8 cellular contexts compared by ENCODE assay signal in genomic region chr4:38860788-38861424, GRCh38. TPM values are rescaled to one million over a fixed set of nuclear protein-coding genes. Genes with fewer than 3 reads are reported as not detected.
DNase-seq lines count a peak whose midpoint lies in the region; ATAC-seq, FAIRE-seq and TF ChIP-seq lines count a peak whose summit lies in the region.

No MANE protein-coding gene starts in this region.

- no peak for FAIRE-seq in keratinocyte (lab: Jason Lieb, UNC)

- no peak overlapping the region for H3K27ac Mint-ChIP-seq in activated naive CD4-positive, alpha-beta T cell treated with anti-CD3 and anti-CD28 coated beads, Interleukin-2, amount 50 U/mL, for 72 hours
- no peak overlapping the region for H3K27ac Mint-ChIP-seq in stimulated activated effector memory CD8-positive, alpha-beta T cell treated with anti-CD3 and anti-CD28 coated beads, Interleukin-12 subunit alpha, Interleukin-12 subunit beta, amount 100 ng/mL, for 72 hours

- DNase-seq in Right ventricle myocardium inferior (ENCODE audit: missing footprints) (peak; percentile 74), left cardiac atrium (no peak), SK-N-SH (peak; percentile 47), keratinocyte (ENCODE audit: low read depth, low spot score) (peak; percentile 46), hepatic stellate cell (ENCODE audit: low spot score) (no peak)
- DNase-seq in activated naive CD4-positive, alpha-beta T cell treated with anti-CD3 and anti-CD28 coated beads, Interleukin-2, amount 50 U/mL, for 72 hours (ENCODE audit: low spot score in 2 of 2) = peak in 1 of 2 donors; percentile 71
- DNase-seq in stimulated activated effector memory CD8-positive, alpha-beta T cell treated with anti-CD3 and anti-CD28 coated beads, Interleukin-12 subunit alpha, Interleukin-12 subunit beta, amount 100 ng/mL, for 72 hours (ENCODE audit: low spot score in 2 of 2) = peak; percentile 54 to 76

- H3K4me2 ChIP-seq in SK-N-SH (no peak overlapping the region), keratinocyte (ENCODE audit: control insufficient read depth, extremely low read depth, insufficient read depth, low read depth, low read length) (no peak overlapping the region)

- H3K36me3 Mint-ChIP-seq in activated naive CD4-positive, alpha-beta T cell treated with anti-CD3 and anti-CD28 coated beads, Interleukin-2, amount 50 U/mL, for 72 hours = no peaks in the 10 kb centered on the region
- H3K36me3 Mint-ChIP-seq in stimulated activated effector memory CD8-positive, alpha-beta T cell treated with anti-CD3 and anti-CD28 coated beads, Interleukin-12 subunit alpha, Interleukin-12 subunit beta, amount 100 ng/mL, for 72 hours = no peaks in the 10 kb centered on the region

- dilution Hi-C loops in keratinocyte (cut with MboI; ENCODE audit: extremely low pct_ligation_motif_present, low sequenced_read_pairs) = no loop called here

- H2AFZ ChIP-seq in SK-N-SH (ENCODE audit: low read depth) (no peak overlapping the region), keratinocyte (ENCODE audit: control insufficient read depth, low read length) (no peak overlapping the region)

- no peak overlapping the region; a peak in 1 of 4 replicates for H3K4me3 ChIP-seq in SK-N-SH (ENCODE audit: low read depth in 2 of 2, low read length in 1 of 2)
- H3K4me3 ChIP-seq in keratinocyte (ENCODE audit: control insufficient read depth in 2 of 3, extremely low read depth in 1 of 3, insufficient read depth in 2 of 3, low read depth in 1 of 3, low read length in 3 of 3) = no peak overlapping the region

- ATAC-seq in Right ventricle myocardium inferior (no peak), left cardiac atrium (no peak), HG03097 (IDR thresholded peaks at IDR 0.05; ENCODE audit: low FRiP score, unreplicated experiment) (peak; percentile 31)
- peak; percentile 57 to 60 for ATAC-seq in activated naive CD4-positive, alpha-beta T cell treated with anti-CD3 and anti-CD28 coated beads, Interleukin-2, amount 50 U/mL, for 72 hours
- ATAC-seq in stimulated activated effector memory CD8-positive, alpha-beta T cell treated with anti-CD3 and anti-CD28 coated beads, Interleukin-12 subunit alpha, Interleukin-12 subunit beta, amount 100 ng/mL, for 72 hours = peak; percentile 80

- WGBS in SK-N-SH (ENCODE audit: low lambda C conversion rate) = 38% methylated on average over 5 of the region's 5 CpGs

- H3K4me1 Mint-ChIP-seq in stimulated activated effector memory CD8-positive, alpha-beta T cell treated with anti-CD3 and anti-CD28 coated beads, Interleukin-12 subunit alpha, Interleukin-12 subunit beta, amount 100 ng/mL, for 72 hours = peaks cover 6% of the 10 kb centered on the region

- H3K9me1 ChIP-seq in keratinocyte (ENCODE audit: control insufficient read depth, extremely low read depth, insufficient read depth, low read length) = no peaks in the 10 kb centered on the region

- H3K27me3 ChIP-seq in SK-N-SH (ENCODE audit: insufficient read depth) (no peaks in the 10 kb centered on the region), keratinocyte (ENCODE audit: control insufficient read depth, extremely low read depth, insufficient read depth, low read length) (no peaks in the 10 kb centered on the region)

- intact Hi-C loops in Right ventricle myocardium inferior (cut with DNase I) = no loop called here
- intact Hi-C loops in left cardiac atrium (cut with DNase I) = no loop called here

- no peak for TF ChIP-seq RAD21 in SK-N-SH (IDR thresholded peaks at IDR 0.05; ENCODE audit: low read length)

- H3K4me1 ChIP-seq in SK-N-SH (ENCODE audit: control insufficient read depth in 1 of 2, insufficient read depth in 2 of 2, low read depth in 1 of 2, low read length in 1 of 2) (peaks cover 0 to 14% of the 10 kb centered on the region in 2 experiments; a peak in 3 of 4 replicates), keratinocyte (ENCODE audit: control insufficient read depth, extremely low read depth, insufficient read depth, low read length) (peaks cover 18% of the 10 kb centered on the region)

- H4K20me1 ChIP-seq in SK-N-SH (ENCODE audit: insufficient read depth) = no peaks in the 10 kb centered on the region
- no peaks in the 10 kb centered on the region for H4K20me1 ChIP-seq in keratinocyte (ENCODE audit: control insufficient read depth, extremely low read depth, insufficient read depth, low read length)

- H3K9me3 ChIP-seq in SK-N-SH = no peaks in the 10 kb centered on the region
- no peaks in the 10 kb centered on the region for H3K9me3 ChIP-seq in keratinocyte (ENCODE audit: control insufficient read depth, low read depth, low read length)

- H3K9ac ChIP-seq in SK-N-SH (no peak overlapping the region), keratinocyte (ENCODE audit: control insufficient read depth, extremely low read depth, insufficient read depth, low read length) (no peak overlapping the region)

- peak; percentile 78 for TF ChIP-seq CTCF in SK-N-SH (IDR thresholded peaks at IDR 0.05)
- peak; percentile 83 to 90 (median 89) for TF ChIP-seq CTCF in keratinocyte (optimal IDR thresholded peaks at IDR 0.05 in 1 of 3, IDR thresholded peaks at IDR 0.05 in 1 of 3, conservative IDR thresholded peaks at IDR 0.05 in 1 of 3; ENCODE audit: extremely low read depth in 1 of 3, insufficient read depth in 2 of 3, low read length in 3 of 3)

- H3K4me3 Mint-ChIP-seq in stimulated activated effector memory CD8-positive, alpha-beta T cell treated with anti-CD3 and anti-CD28 coated beads, Interleukin-12 subunit alpha, Interleukin-12 subunit beta, amount 100 ng/mL, for 72 hours = no peak overlapping the region

- POLR2A ChIA-PET in SK-N-SH (lab: Yijun Ruan, JAX) = no interaction called here

- H3K27ac ChIP-seq in SK-N-SH (ENCODE audit: low read depth in 2 of 2, low read length in 1 of 2) (no peak overlapping the region), keratinocyte (ENCODE audit: control insufficient read depth, insufficient read depth, low read length) (no peak overlapping the region)

- TF ChIP-seq EP300 in SK-N-SH (IDR thresholded peaks at IDR 0.05; ENCODE audit: borderline replicate concordance in 1 of 2, low read depth in 1 of 2, low read length in 1 of 2) = no peak

- CTCF ChIA-PET in SK-N-SH (lab: Yijun Ruan, JAX) = interaction anchor here (0.7 to 2.2 kb wide), 19 partner anchors 9 to 681 kb away, joined by 3 to 13 read pairs (median 4); partner anchors contain the start of gene TLR10

- H3K36me3 ChIP-seq in SK-N-SH (replicated peaks in 1 of 2; ENCODE audit: control insufficient read depth in 1 of 2, insufficient read depth in 2 of 2, low read length in 1 of 2) = peaks cover 0 to 2% of the 10 kb centered on the region in 2 experiments
- H3K36me3 ChIP-seq in keratinocyte (ENCODE audit: control insufficient read depth in 2 of 2, extremely low read depth in 1 of 2, insufficient read depth in 2 of 2, low read length in 2 of 2) = no peaks in the 10 kb centered on the region

- H3F3A ChIP-seq in SK-N-SH (replicated peaks; ENCODE audit: insufficient read depth) = peaks cover 19% of the 10 kb centered on the region

- H3K79me2 ChIP-seq in SK-N-SH (ENCODE audit: insufficient read depth) (no peaks in the 10 kb centered on the region), keratinocyte (ENCODE audit: control insufficient read depth, insufficient read depth, low read length) (no peaks in the 10 kb centered on the region)

- H3K9me3 Mint-ChIP-seq in activated naive CD4-positive, alpha-beta T cell treated with anti-CD3 and anti-CD28 coated beads, Interleukin-2, amount 50 U/mL, for 72 hours = no peaks in the 10 kb centered on the region
- H3K9me3 Mint-ChIP-seq in stimulated activated effector memory CD8-positive, alpha-beta T cell treated with anti-CD3 and anti-CD28 coated beads, Interleukin-12 subunit alpha, Interleukin-12 subunit beta, amount 100 ng/mL, for 72 hours = no peaks in the 10 kb centered on the region

- no peaks in the 10 kb centered on the region for H3K9me2 ChIP-seq in SK-N-SH

RNA-seq across cellular contexts. Expression of gene TLR6, which starts 4.3 kb away (rescaled TPM):
- 1.5 TPM for total RNA-seq in Right ventricle myocardium inferior
- 1 to 10 TPM; 2.7 to 3.2 TPM for total RNA-seq in left cardiac atrium
- polyA plus RNA-seq in SK-N-SH (2012; rRNA removed) = 0.10 and 0.19 TPM in 2 replicates
- 0.13 and 0.14 TPM in 2 replicates for polyA plus RNA-seq in SK-N-SH (2012; cell fraction: cytosol; rRNA removed)
- polyA plus RNA-seq in SK-N-SH (2012; cell fraction: nucleus; rRNA removed) = 0.39 and 0.56 TPM in 2 replicates
- total RNA-seq in activated naive CD4-positive, alpha-beta T cell treated with anti-CD3 and anti-CD28 coated beads, Interleukin-2, amount 50 U/mL, for 72 hours = 1 to 10 TPM; 3.7 to 5.1 TPM
- polyA plus RNA-seq in keratinocyte = 0.88 to 1.4 TPM (median 1.3 TPM) in 3 replicates
- 0.16 TPM for polyA plus RNA-seq in keratinocyte (2011; ENCODE audit: low read depth)
- polyA plus RNA-seq in keratinocyte (2011; cell fraction: cytosol; rRNA removed) = 0.39 and 1.9 TPM in 2 replicates
- 2.4 and 2.7 TPM in 2 replicates for polyA plus RNA-seq in keratinocyte (2011; cell fraction: nucleus; rRNA removed)
- 0.51 and 0.70 TPM in 2 replicates for polyA plus RNA-seq in keratinocyte (2012; ENCODE audit: low replicate concordance)
- 0.26 to 3.4 TPM (median 2.5 TPM) in 3 replicates for polyA minus RNA-seq in keratinocyte
- 0.96 TPM for polyA minus RNA-seq in keratinocyte (2011; cell fraction: cytosol; rRNA and poly(A)+ RNA removed)
- 2.5 and 6.0 TPM in 2 replicates for polyA minus RNA-seq in keratinocyte (2011; cell fraction: nucleus; rRNA and poly(A)+ RNA removed)

RNA-seq across cellular contexts. Expression of gene FAM114A1, which starts 6.7 kb away (rescaled TPM):
- 25.3 TPM for total RNA-seq in Right ventricle myocardium inferior
- 10 to 100 TPM; 38.3 to 49.2 TPM for total RNA-seq in left cardiac atrium
- 48.2 and 54.2 TPM in 2 replicates for polyA plus RNA-seq in SK-N-SH (2012; rRNA removed)
- polyA plus RNA-seq in SK-N-SH (2012; cell fraction: cytosol; rRNA removed) = 37.9 and 43.6 TPM in 2 replicates
- 36.8 and 41.4 TPM in 2 replicates for polyA plus RNA-seq in SK-N-SH (2012; cell fraction: nucleus; rRNA removed)
- 1 to 10 TPM in 1 of 2 donors, under 1 TPM in 1; 0.41 to 1.4 TPM for total RNA-seq in activated naive CD4-positive, alpha-beta T cell treated with anti-CD3 and anti-CD28 coated beads, Interleukin-2, amount 50 U/mL, for 72 hours
- polyA plus RNA-seq in keratinocyte = 39.8 to 79.4 TPM (median 47.2 TPM) in 3 replicates
- polyA plus RNA-seq in keratinocyte (2011; ENCODE audit: low read depth) = 17.7 TPM
- 41.9 and 46.0 TPM in 2 replicates for polyA plus RNA-seq in keratinocyte (2011; cell fraction: cytosol; rRNA removed)
- 43.8 and 52.1 TPM in 2 replicates for polyA plus RNA-seq in keratinocyte (2011; cell fraction: nucleus; rRNA removed)
- polyA plus RNA-seq in keratinocyte (2012; ENCODE audit: low replicate concordance) = 10.6 and 56.2 TPM in 2 replicates
- 53.8 to 82.0 TPM (median 54.3 TPM) in 3 replicates for polyA minus RNA-seq in keratinocyte
- polyA minus RNA-seq in keratinocyte (2011; cell fraction: cytosol; rRNA and poly(A)+ RNA removed) = 55.2 TPM
- polyA minus RNA-seq in keratinocyte (2011; cell fraction: nucleus; rRNA and poly(A)+ RNA removed) = 43.2 and 72.9 TPM in 2 replicates

RNA-seq across cellular contexts. Expression of gene TLR1, which starts 56.3 kb away (rescaled TPM):
- 4.3 TPM for total RNA-seq in Right ventricle myocardium inferior
- 1 to 10 TPM; 6.9 to 8.2 TPM for total RNA-seq in left cardiac atrium
- 0.03 TPM in 1 of 2 replicates, not detected in the other for polyA plus RNA-seq in SK-N-SH (2012; rRNA removed)
- 0.03 TPM in 1 of 2 replicates, not detected in the other for polyA plus RNA-seq in SK-N-SH (2012; cell fraction: cytosol; rRNA removed)
- polyA plus RNA-seq in SK-N-SH (2012; cell fraction: nucleus; rRNA removed) = 0.04 TPM in 1 of 2 replicates, not detected in the other
- total RNA-seq in activated naive CD4-positive, alpha-beta T cell treated with anti-CD3 and anti-CD28 coated beads, Interleukin-2, amount 50 U/mL, for 72 hours = 1 to 10 TPM; 1.1 to 3.2 TPM
- 0.42 to 1.6 TPM (median 0.73 TPM) in 3 replicates for polyA plus RNA-seq in keratinocyte
- 2.5 TPM for polyA plus RNA-seq in keratinocyte (2011; ENCODE audit: low read depth)
- polyA plus RNA-seq in keratinocyte (2011; cell fraction: cytosol; rRNA removed) = 0.43 and 1.2 TPM in 2 replicates
- 3.3 and 3.7 TPM in 2 replicates for polyA plus RNA-seq in keratinocyte (2011; cell fraction: nucleus; rRNA removed)
- polyA plus RNA-seq in keratinocyte (2012; ENCODE audit: low replicate concordance) = 0.25 and 3.2 TPM in 2 replicates
- 1.2 to 2.1 TPM (median 1.6 TPM) in 3 replicates for polyA minus RNA-seq in keratinocyte
- polyA minus RNA-seq in keratinocyte (2011; cell fraction: cytosol; rRNA and poly(A)+ RNA removed) = not detected
- 5.8 and 11.0 TPM in 2 replicates for polyA minus RNA-seq in keratinocyte (2011; cell fraction: nucleus; rRNA and poly(A)+ RNA removed)

Comparison
In these comparisons a context has a peak if more than half of its experiments do, and no peak if none do; other contexts are left out.
1. DNase-seq: peak in Right ventricle myocardium inferior (single experiment), SK-N-SH (single experiment), keratinocyte (single experiment) and stimulated activated effector memory CD8-positive, alpha-beta T cell treated with anti-CD3 and anti-CD28 coated beads, Interleukin-12 subunit alpha, Interleukin-12 subunit beta, amount 100 ng/mL, for 72 hours (2 of 2); none in left cardiac atrium (single experiment) and hepatic stellate cell (single experiment).
2. ATAC-seq: peak in HG03097 (single experiment), activated naive CD4-positive, alpha-beta T cell treated with anti-CD3 and anti-CD28 coated beads, Interleukin-2, amount 50 U/mL, for 72 hours (2 of 2) and stimulated activated effector memory CD8-positive, alpha-beta T cell treated with anti-CD3 and anti-CD28 coated beads, Interleukin-12 subunit alpha, Interleukin-12 subunit beta, amount 100 ng/mL, for 72 hours (single experiment); none in Right ventricle myocardium inferior (single experiment) and left cardiac atrium (0 of 2).
3. RNA of gene FAM114A1, which starts 6.7 kb away (total RNA-seq): 38.3 to 49.2 TPM in left cardiac atrium and 25.3 TPM in Right ventricle myocardium inferior (single experiment); 0.41 to 1.4 TPM in activated naive CD4-positive, alpha-beta T cell treated with anti-CD3 and anti-CD28 coated beads, Interleukin-2, amount 50 U/mL, for 72 hours; every median in the first group is over 10 times any median in the second.